7 cellular contexts compared by ENCODE assay signal in the genomic region with DNA sequence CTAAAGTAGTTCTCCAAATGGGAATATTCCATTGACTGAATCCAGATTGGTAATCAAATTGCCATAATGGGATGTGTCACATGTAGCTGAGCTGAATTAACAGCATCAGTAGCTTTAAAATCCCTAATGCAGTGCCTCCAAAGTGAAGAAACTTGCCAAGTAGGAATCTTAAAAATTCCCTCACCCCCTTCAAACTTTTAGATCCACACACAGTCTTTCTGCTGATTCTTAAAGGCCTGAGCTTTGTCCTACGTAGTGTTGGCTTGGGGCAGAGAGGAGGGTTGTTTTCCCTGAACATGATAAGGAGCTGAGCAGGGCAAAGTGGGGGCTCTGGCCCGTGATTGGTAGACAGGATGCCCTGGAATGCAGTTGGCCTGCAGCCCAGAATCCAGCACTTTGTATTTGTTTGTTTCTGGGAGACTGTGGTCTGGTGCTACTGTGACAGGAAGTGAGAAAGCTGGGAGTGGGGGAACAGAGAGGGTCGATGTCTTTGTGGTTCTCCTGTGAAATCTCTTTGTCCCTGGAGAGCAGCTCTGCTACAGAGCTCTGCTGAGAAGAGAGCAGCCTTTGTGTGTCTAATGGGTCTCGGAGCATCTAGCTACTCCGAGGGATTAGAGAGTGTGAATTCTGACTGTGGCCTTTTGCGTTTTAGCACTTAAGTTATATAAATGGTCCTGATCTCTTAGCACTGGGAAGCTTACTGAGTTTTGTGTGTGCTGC. TPM values are rescaled to one million over a fixed set of nuclear protein-coding genes. Genes with fewer than 3 reads are reported as not detected.
DNase-seq lines count a peak whose midpoint lies in the region; ATAC-seq and TF ChIP-seq lines count a peak whose summit lies in the region.

No MANE protein-coding gene starts in this region.

- H3K27me3 ChIP-seq in HAP-1 (ENCODE audit: low read depth) = no peaks in the 10 kb centered on the region
- H3K27me3 ChIP-seq in Peyer's patch = no peaks in the 10 kb centered on the region
- H3K27me3 ChIP-seq in uterus = no peaks in the 10 kb centered on the region

- H3K36me3 ChIP-seq in HAP-1 (replicated peaks) (0 out of 2 replicates have a peak, but pooled peaks cover 3% of the 10 kb centered on the region), Peyer's patch (no peaks in the 10 kb centered on the region), mucosa of descending colon (ENCODE audit: low read depth) (no peaks in the 10 kb centered on the region), uterus (no peaks in the 10 kb centered on the region)

- intact Hi-C loops in mucosa of descending colon (cut with DNase I, micrococcal nuclease) (no loop called here), uterus (cut with DNase I; ENCODE audit: low total_unique reads) (no loop called here)

- DNase-seq in HAP-1 (ENCODE audit: low spot score in 2 of 2) (peak; percentile 94 to 98), Peyer's patch (peak; percentile 45 to 91 (median 89)), epithelial cell of prostate (ENCODE audit: low read depth, low spot score) (no peak), mucosa of descending colon (peak; percentile 88 to 94 (median 89)), uterus (peak; percentile 82 to 87), HUDEP-2 (lab: John Stamatoyannopoulos, UW; ENCODE audit: unreplicated experiment in 76 of 76) (no peak)
- DNase-seq in stimulated activated CD4-positive, alpha-beta T cell treated with anti-CD3 and anti-CD28 coated beads, Interleukin-4, amount 100 ng/mL, for 4 hours = no peak

- ATAC-seq in mucosa of descending colon = peak; percentile 65

- TF ChIP-seq CTCF in Peyer's patch (IDR thresholded peaks at IDR 0.05) (no peak), mucosa of descending colon (IDR thresholded peaks at IDR 0.05) (no peak), uterus (IDR thresholded peaks at IDR 0.05) (no peak)

- peak overlapping the region; percentile 46 to 91 (median 84) for H3K27ac ChIP-seq in Peyer's patch
- peak overlapping the region; percentile 84 for H3K27ac ChIP-seq in epithelial cell of prostate
- peak overlapping the region; percentile 78 to 94 for H3K27ac ChIP-seq in uterus

- H3K4me1 ChIP-seq in HAP-1 = peaks cover 60% of the 10 kb centered on the region
- H3K4me1 ChIP-seq in Peyer's patch = peaks cover 0 to 94% (median 12%) of the 10 kb centered on the region in 4 donors
- peaks cover 93% of the 10 kb centered on the region for H3K4me1 ChIP-seq in mucosa of descending colon (ENCODE audit: low read depth)
- H3K4me1 ChIP-seq in uterus = peaks cover 36 to 37% of the 10 kb centered on the region in 2 donors

- no peak overlapping the region; the same call in 1 of the 2 replicates for H3K4me3 ChIP-seq in HAP-1
- H3K4me3 ChIP-seq in Peyer's patch = peak overlapping the region in 2 of 4 donors; percentile 28 to 41
- H3K4me3 ChIP-seq in mucosa of descending colon = peak overlapping the region; percentile 11
- peak overlapping the region in 1 of 2 donors; percentile 21 for H3K4me3 ChIP-seq in uterus

- in situ Hi-C loops in HAP-1 (cut with MboI; ENCODE audit: low sequenced_read_pairs) = no loop called here

- TF ChIP-seq POLR2A in Peyer's patch (IDR thresholded peaks at IDR 0.05) (peak in 1 of 2 donors; percentile 50), uterus (IDR thresholded peaks at IDR 0.05) (peak in 1 of 2 donors; percentile 18)

- no peaks in the 10 kb centered on the region for H3K9me3 ChIP-seq in HAP-1
- no peaks in the 10 kb centered on the region for H3K9me3 ChIP-seq in Peyer's patch
- no peaks in the 10 kb centered on the region for H3K9me3 ChIP-seq in mucosa of descending colon
- H3K9me3 ChIP-seq in uterus = no peaks in the 10 kb centered on the region

RNA-seq across cellular contexts. Expression of a gene that starts 16.9 kb away (rescaled TPM):
- total RNA-seq in Peyer's patch = 100 to 1,000 TPM; 205 to 366 (median 346) TPM
- 100 to 1,000 TPM; 311 to 545 (median 448) TPM for total RNA-seq in mucosa of descending colon
- total RNA-seq in uterus = 100 to 1,000 TPM in 3 of 4 donors, 10 to 100 TPM in 1; 54.1 to 226 (median 166) TPM

RNA-seq across cellular contexts. Expression of a gene that starts 26.9 kb away (rescaled TPM):
- total RNA-seq in Peyer's patch = not detected
- not detected for total RNA-seq in mucosa of descending colon
- total RNA-seq in uterus = not detected

RNA-seq across cellular contexts. Expression of a gene that starts 37.2 kb away (rescaled TPM):
- total RNA-seq in Peyer's patch (10 to 100 TPM; 42.0 to 50.5 (median 46.5) TPM), mucosa of descending colon (10 to 100 TPM; 68.3 to 84.0 (median 79.2) TPM), uterus (100 to 1,000 TPM in 2 of 4 donors, 10 to 100 TPM in 2; 78.3 to 475 (median 105) TPM)

Comparison
In these comparisons a context has a peak if more than half of its experiments do, and no peak if none do; other contexts are left out.
1. DNase-seq: peak in HAP-1 (2 of 2), Peyer's patch (3 of 3), mucosa of descending colon (3 of 3) and uterus (2 of 2); none in epithelial cell of prostate (single experiment), HUDEP-2 (0 of 76) and stimulated activated CD4-positive, alpha-beta T cell treated with anti-CD3 and anti-CD28 coated beads, Interleukin-4, amount 100 ng/mL, for 4 hours (0 of 2).
2. Peak in every context shown above with its lines, with median percentiles within 50 percentile points of each other: H3K27ac ChIP-seq.